In genomic region chr9:4821133-4821532, GRCh38 we compare ENCODE assay signal across 29 cellular contexts.
"Had no signal": no experiment of that assay in that cellular context is flagged by ENCODE, and none has a peak within 500 bp of the region (broad histone marks: within the 10 kb centered on the region; RNA-seq: fewer than 3 reads in every experiment).

No MANE protein-coding gene starts in this region.

- H3K4me3 ChIP-seq: colonic mucosa, heart right ventricle, left lung, prostate gland, thyroid gland, vagina had no signal

- H3K27me3 Mint-ChIP-seq: dendritic cell treated with granulocyte-macrophage colony-stimulating factor and Interleukin-4, amounts not matched to agents 40 ng/mL and 50 ng/mL, for 4 days; naive thymus-derived CD4-positive, alpha-beta T cell had no signal

- H3K9me3 ChIP-seq: colonic mucosa, heart right ventricle, left lung, prostate gland, thyroid gland, vagina had no signal

- H3K9me3 Mint-ChIP-seq: dendritic cell treated with granulocyte-macrophage colony-stimulating factor and Interleukin-4, amounts not matched to agents 40 ng/mL and 50 ng/mL, for 4 days; endodermal cell had no signal

- ATAC-seq: esophagus mucosa; foreskin keratinocyte; heart right ventricle; left cardiac atrium; left lung; naive thymus-derived CD4-positive, alpha-beta T cell; right cardiac atrium had no signal

- H3K27ac ChIP-seq: colonic mucosa, epithelial cell of prostate, foreskin keratinocyte, heart right ventricle, prostate gland, thyroid gland, vagina had no signal

- H3K36me3 ChIP-seq: colonic mucosa, heart right ventricle, left lung, prostate gland, thyroid gland, vagina had no signal

- H3K27me3 ChIP-seq: colonic mucosa, foreskin keratinocyte, heart right ventricle, left lung, thyroid gland, vagina had no signal

- H3K4me3 Mint-ChIP-seq: dendritic cell treated with granulocyte-macrophage colony-stimulating factor and Interleukin-4, amounts not matched to agents 40 ng/mL and 50 ng/mL, for 4 days; endodermal cell; nephron progenitor cell had no signal

- DNase-seq: colonic mucosa; effector CD8-positive, alpha-beta T cell; endodermal cell; foreskin keratinocyte; glutamatergic neuron; heart right ventricle; hippocampal formation; left cardiac atrium; left lung; mesendoderm; midbrain; naive thymus-derived CD4-positive, alpha-beta T cell; nephron progenitor cell; nucleus accumbens; right cardiac atrium; small intestine; stimulated activated CD4-positive, alpha-beta T cell treated with anti-CD3 and anti-CD28 coated beads, Interleukin-12 subunit alpha, Interleukin-12 subunit beta, amount 100 ng/mL, for 4 hours; stimulated activated CD4-positive, alpha-beta T cell treated with anti-CD3 and anti-CD28 coated beads, Interleukin-1b, Interleukin-23, amount 100 ng/mL, for 48 hours; stimulated activated CD4-positive, alpha-beta T cell treated with anti-CD3 and anti-CD28 coated beads, Interleukin-4, amount 100 ng/mL, for 1 hour; stimulated activated CD8-positive, alpha-beta memory T cell treated with anti-CD3 and anti-CD28 coated beads, Interleukin-4, amount 100 ng/mL, for 48 hours; stimulated activated naive CD8-positive, alpha-beta T cell treated with anti-CD3 and anti-CD28 coated beads, Interleukin-15, Interleukin-2, amounts not matched to agents 100 U/mL and 50 U/mL, for 24 hours; thyroid gland; trophoblast cell had no signal

- H3K27ac Mint-ChIP-seq: dendritic cell treated with granulocyte-macrophage colony-stimulating factor and Interleukin-4, amounts not matched to agents 40 ng/mL and 50 ng/mL, for 4 days had no signal

- H3K4me1 ChIP-seq: colonic mucosa, prostate gland, vagina had no signal

- FAIRE-seq: islet of Langerhans, small intestine had no signal
